Comparison of ENCODE assay signal across 28 cellular contexts in the genomic region with DNA sequence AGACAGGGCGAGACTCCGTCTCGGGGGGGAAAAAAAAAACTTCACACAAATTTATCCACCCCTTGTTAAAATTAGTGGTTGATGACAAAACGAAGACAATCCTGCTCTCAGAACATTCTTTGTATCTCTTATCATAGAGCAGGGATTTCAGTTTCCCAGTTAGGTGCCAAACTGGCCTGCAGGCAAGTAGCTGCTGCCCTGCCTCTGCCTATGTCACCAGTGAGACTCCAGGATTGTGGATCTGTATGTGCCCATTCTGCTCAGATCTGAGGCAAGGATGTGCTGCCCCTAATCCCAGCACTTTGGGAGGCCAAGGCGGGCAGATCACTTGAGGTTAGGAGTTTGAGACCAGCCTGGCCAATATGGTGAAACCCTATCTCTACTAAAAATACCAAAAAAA.
"Had no signal": no experiment of that assay in that cellular context is flagged by ENCODE, and none has a peak within 500 bp of the region (broad histone marks: within the 10 kb centered on the region; RNA-seq: fewer than 3 reads in every experiment).

No MANE protein-coding gene starts in this region.

- H3K27me3 Mint-ChIP-seq: activated CD4-positive, alpha-beta memory T cell treated with anti-CD3 and anti-CD28 coated beads for 36 hours; activated CD4-positive, alpha-beta T cell treated with anti-CD3 and anti-CD28 coated beads for 36 hours; activated CD4-positive, alpha-beta T cell treated with anti-CD3 and anti-CD28 coated beads, Interleukin-2, amount 10 ng/mL, durations not matched to agents 24 days and 14 days; activated CD8-positive, alpha-beta memory T cell treated with anti-CD3 and anti-CD28 coated beads, Interleukin-2, amount 10 ng/mL, durations not matched to agents 7 days and 5 days; activated naive CD8-positive, alpha-beta T cell had no signal

- H3K4me1 ChIP-seq: gastrocnemius medialis had no signal

- H3K9me3 ChIP-seq: gastrocnemius medialis, heart right ventricle had no signal

- DNase-seq: activated CD4-positive, alpha-beta memory T cell treated with anti-CD3 and anti-CD28 coated beads for 36 hours; activated CD4-positive, alpha-beta T cell treated with anti-CD3 and anti-CD28 coated beads for 36 hours; activated CD4-positive, alpha-beta T cell treated with anti-CD3 and anti-CD28 coated beads, Interleukin-2, amount 10 ng/mL, durations not matched to agents 24 days and 14 days; activated CD4-positive, CD25-positive, alpha-beta regulatory T cell; activated CD4-positive, CD25-positive, alpha-beta regulatory T cell treated with anti-CD3 and anti-CD28 coated beads, Interleukin-2, amount 50 U/mL, for 72 hours; activated CD8-positive, alpha-beta memory T cell treated with anti-CD3 and anti-CD28 coated beads, Interleukin-2, amount 10 ng/mL, durations not matched to agents 7 days and 5 days; activated CD8-positive, alpha-beta memory T cell treated with anti-CD3 and anti-CD28 coated beads, Interleukin-2, amount 50 U/mL, for 4 hours; activated CD8-positive, alpha-beta T cell treated with anti-CD3 and anti-CD28 coated beads, Interleukin-2, amount 10 ng/mL, durations not matched to agents 7 days and 5 days; activated effector memory CD4-positive, alpha-beta T cell treated with anti-CD3 and anti-CD28 coated beads, Interleukin-2, amount 50 U/mL, for 16 hours; activated naive CD4-positive, alpha-beta T cell treated with anti-CD3 and anti-CD28 coated beads, Interleukin-2, amount 50 U/mL, for 16 hours; activated T-cell treated with anti-CD3 and anti-CD28 coated beads, Interleukin-2, amount 50 U/mL, for 1 hour; activated T-cell treated with anti-CD3 and anti-CD28 coated beads, Interleukin-2, amount 50 U/mL, for 48 hours; amniotic stem cell; anterior cingulate cortex; brain microvascular endothelial cell; caudate nucleus; cortex of kidney; dermis blood vessel endothelial cell; effector CD8-positive, alpha-beta T cell; foreskin fibroblast; gastrocnemius medialis; glutamatergic neuron; heart right ventricle; T-helper 2 cell had no signal

- H3K9me3 Mint-ChIP-seq: activated CD4-positive, alpha-beta memory T cell treated with anti-CD3 and anti-CD28 coated beads for 36 hours; activated CD4-positive, alpha-beta T cell treated with anti-CD3 and anti-CD28 coated beads, Interleukin-2, amount 10 ng/mL, durations not matched to agents 24 days and 14 days; activated T-helper 1 cell treated with anti-CD3 and anti-CD28 coated beads, Interleukin-12 subunit alpha, Interleukin-12 subunit beta, Interleukin-2, Interleukin-4 antibody, amounts not matched to agents 30 ng/mL and 10 ng/mL and 1 ng/mL, durations not matched to agents 14 hours and 24 hours and 36 hours; activated T-helper 2 cell treated with anti-CD3 and anti-CD28 coated beads, Interferon-gamma antibody, Interleukin-2, Interleukin-4, amounts not matched to agents 10 μg/mL and 5 μg/mL and 100 μg/mL, durations not matched to agents 14 hours and 24 hours and 36 hours had no signal

- H3K4me1 Mint-ChIP-seq: activated CD4-positive, alpha-beta T cell treated with anti-CD3 and anti-CD28 coated beads for 36 hours had no signal

- H3K27ac ChIP-seq: brain microvascular endothelial cell, heart right ventricle had no signal

- H3K4me3 ChIP-seq: gastrocnemius medialis, heart right ventricle had no signal

- ATAC-seq: activated CD4-positive, alpha-beta T cell treated with anti-CD3 and anti-CD28 coated beads for 36 hours; activated CD8-positive, alpha-beta memory T cell treated with anti-CD3 and anti-CD28 coated beads, Interleukin-2, amount 10 ng/mL, durations not matched to agents 7 days and 5 days; activated CD8-positive, alpha-beta T cell treated with anti-CD3 and anti-CD28 coated beads, Interleukin-2, amount 10 ng/mL, durations not matched to agents 7 days and 5 days; esophagus mucosa; heart right ventricle had no signal

- H3K27ac Mint-ChIP-seq: activated CD4-positive, alpha-beta memory T cell treated with anti-CD3 and anti-CD28 coated beads for 36 hours; activated CD4-positive, alpha-beta T cell treated with anti-CD3 and anti-CD28 coated beads for 36 hours; activated CD4-positive, alpha-beta T cell treated with anti-CD3 and anti-CD28 coated beads, Interleukin-2, amount 10 ng/mL, durations not matched to agents 24 days and 14 days; activated CD8-positive, alpha-beta memory T cell treated with anti-CD3 and anti-CD28 coated beads, Interleukin-2, amount 10 ng/mL, durations not matched to agents 7 days and 5 days; activated CD8-positive, alpha-beta T cell treated with anti-CD3 and anti-CD28 coated beads, Interleukin-2, amount 10 ng/mL, durations not matched to agents 7 days and 5 days; activated naive CD8-positive, alpha-beta T cell; activated T-helper 1 cell treated with anti-CD3 and anti-CD28 coated beads, Interleukin-12 subunit alpha, Interleukin-12 subunit beta, Interleukin-2, Interleukin-4 antibody, amounts not matched to agents 30 ng/mL and 10 ng/mL and 1 ng/mL, durations not matched to agents 14 hours and 24 hours and 36 hours; activated T-helper 2 cell treated with anti-CD3 and anti-CD28 coated beads, Interferon-gamma antibody, Interleukin-2, Interleukin-4, amounts not matched to agents 10 μg/mL and 5 μg/mL and 100 μg/mL, durations not matched to agents 14 hours and 24 hours and 36 hours had no signal

- H3K27me3 ChIP-seq: brain microvascular endothelial cell, gastrocnemius medialis, heart right ventricle had no signal

- H3K4me3 Mint-ChIP-seq: activated CD4-positive, alpha-beta memory T cell treated with anti-CD3 and anti-CD28 coated beads for 36 hours; activated CD4-positive, alpha-beta T cell treated with anti-CD3 and anti-CD28 coated beads for 36 hours; activated CD4-positive, alpha-beta T cell treated with anti-CD3 and anti-CD28 coated beads, Interleukin-2, amount 10 ng/mL, durations not matched to agents 24 days and 14 days; activated CD8-positive, alpha-beta memory T cell treated with anti-CD3 and anti-CD28 coated beads, Interleukin-2, amount 10 ng/mL, durations not matched to agents 7 days and 5 days; activated CD8-positive, alpha-beta T cell treated with anti-CD3 and anti-CD28 coated beads, Interleukin-2, amount 10 ng/mL, durations not matched to agents 7 days and 5 days; activated naive CD8-positive, alpha-beta T cell; activated T-helper 1 cell treated with anti-CD3 and anti-CD28 coated beads, Interleukin-12 subunit alpha, Interleukin-12 subunit beta, Interleukin-2, Interleukin-4 antibody, amounts not matched to agents 30 ng/mL and 10 ng/mL and 1 ng/mL, durations not matched to agents 14 hours and 24 hours and 36 hours had no signal
